Comparison of ENCODE assay signal across 1 cellular context in genomic region chr15:43513550-43513949, GRCh38.
TF ChIP-seq lines count a peak whose summit lies in the region.

No MANE protein-coding gene starts in this region.

TF ChIP-seq in IMR-90, 13 proteins besides CTCF, POLR2A, EP300 and RAD21:
- no peak for TF ChIP-seq FOS (IDR thresholded peaks at IDR 0.05; ENCODE audit: low read depth, low read length)
- no peak for TF ChIP-seq MAZ (IDR thresholded peaks at IDR 0.05; ENCODE audit: borderline replicate concordance, low read depth, low read length)
- no peak for TF ChIP-seq ELK1 (IDR thresholded peaks at IDR 0.05; ENCODE audit: borderline replicate concordance, low read depth, low read length)
- TF ChIP-seq RCOR1 (IDR thresholded peaks at IDR 0.05; ENCODE audit: insufficient replicate concordance, low read length), result no peak
- no peak for TF ChIP-seq NFE2L2 (IDR thresholded peaks at IDR 0.05; ENCODE audit: low read depth, low read length)
- TF ChIP-seq CEBPB (IDR thresholded peaks at IDR 0.05; ENCODE audit: low read depth, low read length), result no peak
- no peak for TF ChIP-seq SMC3 (IDR thresholded peaks at IDR 0.05; ENCODE audit: low read depth, low read length)
- TF ChIP-seq MXI1 (IDR thresholded peaks at IDR 0.05; ENCODE audit: borderline replicate concordance, low read depth, low read length), result no peak
- TF ChIP-seq MAFK (IDR thresholded peaks at IDR 0.05; ENCODE audit: low read depth, low read length), result no peak
- TF ChIP-seq, protein P1, sequence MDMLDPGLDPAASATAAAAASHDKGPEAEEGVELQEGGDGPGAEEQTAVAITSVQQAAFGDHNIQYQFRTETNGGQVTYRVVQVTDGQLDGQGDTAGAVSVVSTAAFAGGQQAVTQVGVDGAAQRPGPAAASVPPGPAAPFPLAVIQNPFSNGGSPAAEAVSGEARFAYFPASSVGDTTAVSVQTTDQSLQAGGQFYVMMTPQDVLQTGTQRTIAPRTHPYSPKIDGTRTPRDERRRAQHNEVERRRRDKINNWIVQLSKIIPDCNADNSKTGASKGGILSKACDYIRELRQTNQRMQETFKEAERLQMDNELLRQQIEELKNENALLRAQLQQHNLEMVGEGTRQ (IDR thresholded peaks at IDR 0.05; ENCODE audit: low read depth, low read length), result no peak
- no peak for TF ChIP-seq BHLHE40 (IDR thresholded peaks at IDR 0.05; ENCODE audit: low read depth, low read length)
- TF ChIP-seq RFX5 (IDR thresholded peaks at IDR 0.05; ENCODE audit: low read depth, low read length), result no peak
- TF ChIP-seq CHD1 (IDR thresholded peaks at IDR 0.05; ENCODE audit: low read depth, low read length), result no peak
TF ChIP-seq in IMR-90: peak in this region for 0.
